In genomic region chr22:46058591-46059519, GRCh38 we compare ENCODE assay signal across 8 cellular contexts.
A peak's percentile ranks its signal among the peaks of the same experiment; 100 is the strongest.
DNase-seq lines count a peak whose midpoint lies in the region; ATAC-seq and TF ChIP-seq lines count a peak whose summit lies in the region.

No MANE protein-coding gene starts in this region.

- no peak for DNase-seq in effector memory CD4-positive, alpha-beta T cell
- DNase-seq in HEK293T (ENCODE audit: extremely low spot score) (no peak), NCI-H345 treated with DMSO at 0.1 percent for 48 hours (lab: John Stamatoyannopoulos, UW; ENCODE audit: unreplicated experiment) (no peak)

- H3K36me3 Mint-ChIP-seq in nephron (ENCODE audit: low read depth) = no peaks in the 10 kb centered on the region

- no peaks in the 10 kb centered on the region for H3K9me3 ChIP-seq in BLaER1
- no peaks in the 10 kb centered on the region for H3K9me3 ChIP-seq in OCI-LY3 (ENCODE audit: insufficient read depth, low read length)
- no peaks in the 10 kb centered on the region for H3K9me3 ChIP-seq in effector memory CD4-positive, alpha-beta T cell (ENCODE audit: control insufficient read depth, low read length)

- POLR2A ChIA-PET in HEK293T (lab: Yijun Ruan, JAX) = interaction anchor here (1.0 kb wide), 1 partner anchor 11 kb away, joined by 4 read pairs; no protein-coding TSS in a partner anchor

- CTCF ChIA-PET in HEK293T (lab: Yijun Ruan, JAX) = no interaction called here

- H3K9ac ChIP-seq in BLaER1 (peak overlapping the region; percentile 61), OCI-LY3 (ENCODE audit: low read length) (peak overlapping the region; percentile 66)

- TF ChIP-seq CTCF in OCI-LY3 (IDR thresholded peaks at IDR 0.05; ENCODE audit: low read depth, low read length) = no peak
- TF ChIP-seq CTCF in nephron (IDR thresholded peaks at IDR 0.05; ENCODE audit: unreplicated experiment in 3 of 3) = no peak

- H3K4me3 Mint-ChIP-seq in nephron = no peak overlapping the region

- peaks cover 65% of the 10 kb centered on the region for H3K4me1 ChIP-seq in BLaER1
- peaks cover 38% of the 10 kb centered on the region for H3K4me1 ChIP-seq in OCI-LY3 (ENCODE audit: low read length)
- peaks cover 21% of the 10 kb centered on the region for H3K4me1 ChIP-seq in effector memory CD4-positive, alpha-beta T cell (ENCODE audit: control insufficient read depth, insufficient read depth, low read length, poor library complexity, severe bottlenecking)

- peak overlapping the region; percentile 80 for H3K27ac ChIP-seq in BLaER1
- H3K27ac ChIP-seq in OCI-LY3 (ENCODE audit: low read length) = peak overlapping the region; percentile 79
- H3K27ac ChIP-seq in effector memory CD4-positive, alpha-beta T cell (ENCODE audit: insufficient read depth, low read length, poor library complexity, severe bottlenecking) = peak overlapping the region; percentile 59

- peaks cover 34% of the 10 kb centered on the region for H3K4me1 Mint-ChIP-seq in nephron

- H3K9me3 Mint-ChIP-seq in nephron = no peaks in the 10 kb centered on the region

- no peak overlapping the region for H2AFZ ChIP-seq in OCI-LY3 (ENCODE audit: low read depth, low read length)

- H3K4me3 ChIP-seq in BLaER1 (peak overlapping the region; percentile 51), OCI-LY3 (ENCODE audit: low read length) (peak overlapping the region; percentile 71)
- H3K4me3 ChIP-seq in effector memory CD4-positive, alpha-beta T cell (ENCODE audit: insufficient read depth, low read depth, low read length, poor library complexity, severe bottlenecking) = no peak overlapping the region

- ATAC-seq in HG02623 (IDR thresholded peaks at IDR 0.05; ENCODE audit: unreplicated experiment) (no peak), HG02973 (IDR thresholded peaks at IDR 0.05; ENCODE audit: unreplicated experiment) (no peak)

- H3K27ac Mint-ChIP-seq in nephron = peak overlapping the region in 2 of 3 experiments; percentile 53 to 99

- H3K27me3 ChIP-seq in BLaER1 (peaks cover 6% of the 10 kb centered on the region), OCI-LY3 (ENCODE audit: low read depth, low read length) (no peaks in the 10 kb centered on the region)
- no peaks in the 10 kb centered on the region for H3K27me3 ChIP-seq in effector memory CD4-positive, alpha-beta T cell (replicated peaks; ENCODE audit: control insufficient read depth, insufficient read depth, low read length, poor library complexity, severe bottlenecking)

- peak overlapping the region; percentile 87 for H3K4me2 ChIP-seq in BLaER1
- peak overlapping the region; percentile 97 for H3K4me2 ChIP-seq in OCI-LY3 (ENCODE audit: low read length)

- H3K27me3 Mint-ChIP-seq in nephron (ENCODE audit: low read depth) = peaks cover 16% of the 10 kb centered on the region

- peaks cover 63% of the 10 kb centered on the region for H3K79me2 ChIP-seq in OCI-LY3 (ENCODE audit: low read length)

- H4K20me1 ChIP-seq in BLaER1 (peaks cover 12% of the 10 kb centered on the region), OCI-LY3 (ENCODE audit: insufficient read depth, low read length) (no peaks in the 10 kb centered on the region)

- H3K36me3 ChIP-seq in BLaER1 = peaks cover 5% of the 10 kb centered on the region; the same call in 1 of the 2 replicates
- H3K36me3 ChIP-seq in OCI-LY3 (replicated peaks; ENCODE audit: low read depth, low read length) = peaks cover 10% of the 10 kb centered on the region
- H3K36me3 ChIP-seq in effector memory CD4-positive, alpha-beta T cell (ENCODE audit: control insufficient read depth, insufficient read depth, low read length) = no peaks in the 10 kb centered on the region

TF ChIP-seq in HEK293T, 16 proteins besides CTCF, POLR2A, EP300 and RAD21:
- TF ChIP-seq CTBP1 (IDR thresholded peaks at IDR 0.05; ENCODE audit: borderline replicate concordance) = no peak
- TF ChIP-seq BHLHE40 (IDR thresholded peaks at IDR 0.05; ENCODE audit: borderline replicate concordance) = no peak
- TF ChIP-seq FOXA1 (IDR thresholded peaks at IDR 0.05) = no peak
- no peak for TF ChIP-seq SUZ12 (IDR thresholded peaks at IDR 0.05)
- TF ChIP-seq FOXK2 (IDR thresholded peaks at IDR 0.05) = no peak
